1 cellular context compared by ENCODE assay signal in genomic region chr5:23139338-23140171, GRCh38.
TF ChIP-seq lines count a peak whose summit lies in the region.

No MANE protein-coding gene starts in this region.

TF ChIP-seq in HEK293, 187 proteins besides CTCF, POLR2A, EP300 and RAD21 (continued from another document):
- TF ChIP-seq ZBTB10 (tag by site-specific recombination; IDR thresholded peaks at IDR 0.05) (no peak), ZNF692 (tag by site-specific recombination; IDR thresholded peaks at IDR 0.05) (no peak), ZBTB49 (tag by site-specific recombination; IDR thresholded peaks at IDR 0.05; ENCODE audit: low read depth) (no peak)
